8 cellular contexts compared by ENCODE assay signal in genomic region chr3:184016820-184017671, GRCh38. TPM values are rescaled to one million over a fixed set of nuclear protein-coding genes. Genes with fewer than 3 reads are reported as not detected.
DNase-seq lines count a peak whose midpoint lies in the region; TF ChIP-seq lines count a peak whose summit lies in the region.

No MANE protein-coding gene starts in this region.

- WGBS in SK-N-SH (ENCODE audit: low lambda C conversion rate), result 20% methylated on average over 30 of the region's 57 CpGs
- WGBS in iPS DF 6.9 (ENCODE audit: insufficient coverage, insufficient read length), result no CpG with 5 or more reads among the region's 57 CpGs

- CTCF ChIA-PET in SK-N-SH (lab: Yijun Ruan, JAX), result interaction anchor here (0.7 to 5.3 kb wide), 17 partner anchors 15 to 291 kb away, joined by 3 to 55 read pairs (median 3); partner anchors contain the start of genes EEF1AKMT4, EIF2B5 and PARL

- peak; percentile 91 for TF ChIP-seq CTCF in GM12865 (IDR thresholded peaks at IDR 0.05; ENCODE audit: insufficient read depth, low read depth, low read length, missing control alignments)
- peak; percentile 92 for TF ChIP-seq CTCF in SK-N-SH (IDR thresholded peaks at IDR 0.05)

- peak; percentile 62 for DNase-seq in GM12865 (ENCODE audit: low read depth)
- peak; percentile 20 for DNase-seq in H4 (ENCODE audit: low spot score)
- DNase-seq in LHCN-M2 (ENCODE audit: low read depth), result peak; percentile 48
- DNase-seq in SK-N-SH, result peak; percentile 92
- peak; percentile 89 for DNase-seq in astrocyte of the hippocampus (ENCODE audit: low read depth, low spot score)
- no peak for DNase-seq in iPS DF 6.9 (ENCODE audit: low read depth, low spot score)
- no peak for DNase-seq in skeletal muscle cell (ENCODE audit: low read depth)
- no peak for DNase-seq in foreskin melanocyte

- peak overlapping the region; percentile 45 to 94; a peak in 3 of 4 replicates for H3K27ac ChIP-seq in SK-N-SH (ENCODE audit: low read depth in 2 of 2, low read length in 1 of 2)
- H3K27ac ChIP-seq in iPS DF 6.9 (ENCODE audit: low read length), result no peak overlapping the region

- H3K4me1 ChIP-seq in SK-N-SH (ENCODE audit: control insufficient read depth in 1 of 2, insufficient read depth in 2 of 2, low read depth in 1 of 2, low read length in 1 of 2), result peaks cover 11 to 22% of the 10 kb centered on the region in 2 experiments; a peak in 3 of 4 replicates
- H3K4me1 ChIP-seq in iPS DF 6.9 (ENCODE audit: control insufficient read depth, insufficient read depth, low read length), result peaks cover 2% of the 10 kb centered on the region; the same call in 1 of the 2 replicates

- TF ChIP-seq EP300 in SK-N-SH (IDR thresholded peaks at IDR 0.05; ENCODE audit: borderline replicate concordance in 1 of 2, low read depth in 1 of 2, low read length in 1 of 2), result no peak

- H3K79me2 ChIP-seq in SK-N-SH (ENCODE audit: insufficient read depth), result peaks cover 26% of the 10 kb centered on the region

- H4K20me1 ChIP-seq in SK-N-SH (ENCODE audit: insufficient read depth), result no peaks in the 10 kb centered on the region

- H3K4me3 ChIP-seq in GM12865 (ENCODE audit: low read depth, low read length) (peak overlapping the region; percentile 98), SK-N-SH (ENCODE audit: low read depth in 2 of 2, low read length in 1 of 2) (peak overlapping the region; percentile 99 to 100), iPS DF 6.9 (ENCODE audit: low read length) (peak overlapping the region; percentile 94), skeletal muscle cell (ENCODE audit: low read depth, low read length) (peak overlapping the region; percentile 95)

- H3K4me2 ChIP-seq in SK-N-SH, result peak overlapping the region; percentile 93

- H3K9ac ChIP-seq in SK-N-SH, result peak overlapping the region; percentile 77

- H3F3A ChIP-seq in SK-N-SH (replicated peaks; ENCODE audit: insufficient read depth), result no peaks in the 10 kb centered on the region

- H3K27me3 ChIP-seq in SK-N-SH (ENCODE audit: insufficient read depth) (no peaks in the 10 kb centered on the region), iPS DF 6.9 (ENCODE audit: control insufficient read depth, insufficient read depth, low read length) (no peaks in the 10 kb centered on the region)

- H3K36me3 ChIP-seq in SK-N-SH (replicated peaks in 1 of 2; ENCODE audit: control insufficient read depth in 1 of 2, insufficient read depth in 2 of 2, low read length in 1 of 2) (peaks cover 13% of the 10 kb centered on the region in 2 experiments), iPS DF 6.9 (ENCODE audit: control insufficient read depth, insufficient read depth, low read length) (no peaks in the 10 kb centered on the region; the same call in 1 of the 2 replicates)

- no peaks in the 10 kb centered on the region for H3K9me2 ChIP-seq in SK-N-SH

- H3K9me3 ChIP-seq in SK-N-SH (no peaks in the 10 kb centered on the region), iPS DF 6.9 (ENCODE audit: control insufficient read depth, insufficient read depth, low read length) (no peaks in the 10 kb centered on the region)

- H2AFZ ChIP-seq in SK-N-SH (ENCODE audit: low read depth), result peak overlapping the region; percentile 100

- peak; percentile 61 for TF ChIP-seq RAD21 in SK-N-SH (IDR thresholded peaks at IDR 0.05; ENCODE audit: low read length)

- POLR2A ChIA-PET in SK-N-SH (lab: Yijun Ruan, JAX), result no interaction called here

TF ChIP-seq in SK-N-SH, 30 proteins besides CTCF, POLR2A, EP300 and RAD21:
- no peak for TF ChIP-seq CHD2 (IDR thresholded peaks at IDR 0.05; ENCODE audit: low read length, partially characterized antibody)
- peak; percentile 50; the same call in 1 of the 2 replicates for TF ChIP-seq MXI1 (IDR thresholded peaks at IDR 0.05; ENCODE audit: low read depth, low read length)
- TF ChIP-seq SMC3 (IDR thresholded peaks at IDR 0.05; ENCODE audit: low read depth, low read length), result peak; percentile 79
- 0 out of 2 replicates have a peak, but pooled peaks have one; percentile 11 for TF ChIP-seq SIN3A (IDR thresholded peaks at IDR 0.05; ENCODE audit: borderline replicate concordance, low read depth, low read length)
- peak; percentile 15; the same call in 1 of the 2 replicates for TF ChIP-seq MAX (IDR thresholded peaks at IDR 0.05; ENCODE audit: low read depth)
- no peak for TF ChIP-seq PBX3 (IDR thresholded peaks at IDR 0.05)

RNA-seq across cellular contexts. Expression of gene ABCC5, which starts 0.6 kb away (rescaled TPM):
- 8.3 and 10.6 TPM in 2 replicates for total RNA-seq in H4 (2014; rRNA removed; shearing (Covaris generic))
- 18.9 and 26.7 TPM in 2 replicates for total RNA-seq in LHCN-M2 (2014; rRNA removed)
- 8.3 TPM for polyA plus RNA-seq in LHCN-M2 (2012)
- polyA plus RNA-seq in SK-N-SH (2012; rRNA removed), result 25.9 and 40.6 TPM in 2 replicates
- polyA plus RNA-seq in SK-N-SH (2012; cell fraction: cytosol; rRNA removed), result 13.4 and 14.8 TPM in 2 replicates
- 120 and 168 TPM in 2 replicates for polyA plus RNA-seq in SK-N-SH (2012; cell fraction: nucleus; rRNA removed)

RNA-seq across cellular contexts. Expression of gene HTR3D, which starts 14.5 kb away (rescaled TPM):
- not detected in 2 replicates for total RNA-seq in H4 (2014; rRNA removed; shearing (Covaris generic))
- total RNA-seq in LHCN-M2 (2014; rRNA removed), result not detected in 2 replicates
- polyA plus RNA-seq in LHCN-M2 (2012), result not detected
- polyA plus RNA-seq in SK-N-SH (2012; rRNA removed), result not detected in 2 replicates
- polyA plus RNA-seq in SK-N-SH (2012; cell fraction: cytosol; rRNA removed), result not detected in 2 replicates
- not detected in 2 replicates for polyA plus RNA-seq in SK-N-SH (2012; cell fraction: nucleus; rRNA removed)

RNA-seq across cellular contexts. Expression of gene HTR3C, which starts 35.8 kb away (rescaled TPM):
- total RNA-seq in H4 (2014; rRNA removed; shearing (Covaris generic)), result not detected in 2 replicates
- total RNA-seq in LHCN-M2 (2014; rRNA removed), result not detected in 2 replicates
- not detected for polyA plus RNA-seq in LHCN-M2 (2012)
- polyA plus RNA-seq in SK-N-SH (2012; rRNA removed), result not detected in 2 replicates
- polyA plus RNA-seq in SK-N-SH (2012; cell fraction: cytosol; rRNA removed), result not detected in 2 replicates
- not detected in 2 replicates for polyA plus RNA-seq in SK-N-SH (2012; cell fraction: nucleus; rRNA removed)

Comparison
In these comparisons a context has a peak if more than half of its experiments do, and no peak if none do; other contexts are left out.
1. DNase-seq: peak in GM12865 (single experiment), H4 (single experiment), LHCN-M2 (single experiment), SK-N-SH (single experiment) and astrocyte of the hippocampus (single experiment); none in iPS DF 6.9 (single experiment), skeletal muscle cell (single experiment) and foreskin melanocyte (single experiment).
2. Peak in every context shown above with its lines, with median percentiles within 50 percentile points of each other: H3K4me3 ChIP-seq.